ENCODE assay signal across 18 cellular contexts in the genomic region with DNA sequence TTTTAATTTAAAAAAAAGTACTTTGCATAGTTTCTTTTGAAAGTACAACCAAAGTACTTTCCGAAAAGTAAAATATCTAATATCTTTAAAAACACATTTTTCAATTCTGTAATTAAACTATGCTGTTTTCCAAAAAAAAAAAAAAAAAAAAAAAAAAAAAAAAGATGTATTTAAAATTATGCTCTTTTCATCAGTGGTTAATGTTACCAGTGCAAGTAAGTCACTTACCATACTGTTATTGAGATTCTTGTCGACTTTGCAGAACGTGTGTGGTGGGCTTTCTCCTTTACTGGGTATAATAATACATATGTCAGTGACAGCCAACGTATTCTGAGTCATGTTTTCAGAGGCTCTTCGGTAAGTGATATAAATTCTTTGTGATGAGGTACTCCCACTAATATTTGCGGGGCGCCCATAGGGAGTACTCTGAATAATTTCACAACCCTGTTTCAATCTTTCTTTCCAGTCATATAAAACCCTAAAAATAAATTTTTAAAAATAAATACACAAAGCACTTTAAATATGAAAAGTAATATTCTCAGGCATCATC. TPM values are rescaled to one million over a fixed set of nuclear protein-coding genes. Genes with fewer than 3 reads are reported as not detected.
A peak's percentile ranks its signal among the peaks of the same experiment; 100 is the strongest.
DNase-seq lines count a peak whose midpoint lies in the region; ATAC-seq, FAIRE-seq and TF ChIP-seq lines count a peak whose summit lies in the region.
"Had no signal": no experiment of that assay in that cellular context is flagged by ENCODE, and none has a peak within 500 bp of the region (broad histone marks: within the 10 kb centered on the region; RNA-seq: fewer than 3 reads in every experiment).

No MANE protein-coding gene starts in this region.

- no peak overlapping the region for H2AFZ ChIP-seq in astrocyte (ENCODE audit: low read depth, low read length)
- H2AFZ ChIP-seq: PC-9 had no signal

- H3K4me2 ChIP-seq in astrocyte (ENCODE audit: low read length), result no peak overlapping the region
- H3K4me2 ChIP-seq: A549, BLaER1, PC-9 had no signal

- no peak overlapping the region for H3K9ac ChIP-seq in astrocyte (ENCODE audit: low read length)
- H3K9ac ChIP-seq: BLaER1 had no signal

- peak; percentile 72 for DNase-seq in ELR (ENCODE audit: low read depth)
- peak; percentile 17 for DNase-seq in LHCN-M2 (ENCODE audit: low read depth)
- DNase-seq in astrocyte (ENCODE audit: low read depth), result peak; percentile 37
- peak; percentile 63 for DNase-seq in iris pigment epithelial cell (ENCODE audit: low read depth)
- DNase-seq: CD4-positive, alpha-beta memory T cell; H9; KBM-7; NCI-H1417; NCI-H187; NCI-H2107; NCI-H510A treated with DMSO at 0.1 percent for 48 hours; PC-9; SJCRH30 had no signal

- no peaks in the 10 kb centered on the region for H3K27me3 ChIP-seq in astrocyte (ENCODE audit: insufficient read depth, low read length)
- H3K27me3 ChIP-seq: BLaER1, SJCRH30 had no signal

- no peaks in the 10 kb centered on the region for H3K4me1 ChIP-seq in astrocyte (ENCODE audit: insufficient read depth, low read length)
- H3K4me1 ChIP-seq: A549, SJCRH30 had no signal

- ATAC-seq in GM21723 (IDR thresholded peaks at IDR 0.05; ENCODE audit: unreplicated experiment), result no peak
- no peak for ATAC-seq in GM18861 (IDR thresholded peaks at IDR 0.05; ENCODE audit: unreplicated experiment)
- ATAC-seq in HG03565 (IDR thresholded peaks at IDR 0.05; ENCODE audit: unreplicated experiment), result no peak
- ATAC-seq: A549 had no signal

- no peak for TF ChIP-seq CTCF in astrocyte (IDR thresholded peaks at IDR 0.05; ENCODE audit: insufficient read depth, low read depth, low read length)

- peaks cover 7% of the 10 kb centered on the region for H3K36me3 ChIP-seq in astrocyte (ENCODE audit: insufficient read depth, low read length)

- H3K4me1 Mint-ChIP-seq in astrocyte (ENCODE audit: low read depth, unreplicated experiment), result no peaks in the 10 kb centered on the region
- H3K4me1 Mint-ChIP-seq: H9 had no signal

- peaks cover 1% of the 10 kb centered on the region for H3K9me3 Mint-ChIP-seq in astrocyte (ENCODE audit: unreplicated experiment)
- H3K9me3 Mint-ChIP-seq: CD4-positive, alpha-beta memory T cell; H9 had no signal

- no peaks in the 10 kb centered on the region for H3K9me3 ChIP-seq in astrocyte (ENCODE audit: insufficient read depth, low read depth, low read length)
- H3K9me3 ChIP-seq: A549, BLaER1, SJCRH30 had no signal

- H3K27ac Mint-ChIP-seq in astrocyte (ENCODE audit: unreplicated experiment), result no peak overlapping the region
- H3K27ac Mint-ChIP-seq: H9 had no signal

- no peak overlapping the region for H3K27ac ChIP-seq in astrocyte (ENCODE audit: low read depth, low read length)
- H3K27ac ChIP-seq: A549, BLaER1, PC-9, SJCRH30 had no signal

- peaks cover 4% of the 10 kb centered on the region for H3K36me3 Mint-ChIP-seq in astrocyte (ENCODE audit: low read depth, unreplicated experiment)

- H3K4me3 ChIP-seq in astrocyte (ENCODE audit: insufficient read depth, low read depth, low read length), result no peak overlapping the region
- H3K4me3 ChIP-seq: A549, BLaER1, PC-9, SJCRH30 had no signal

- H3K4me3 Mint-ChIP-seq in astrocyte (ENCODE audit: unreplicated experiment), result no peak overlapping the region
- H3K4me3 Mint-ChIP-seq: CD4-positive, alpha-beta memory T cell; H9 had no signal

- no peaks in the 10 kb centered on the region for H3K27me3 Mint-ChIP-seq in astrocyte (ENCODE audit: low read depth, unreplicated experiment)
- H3K27me3 Mint-ChIP-seq: CD4-positive, alpha-beta memory T cell had no signal

- H3K79me2 ChIP-seq in astrocyte (ENCODE audit: insufficient read depth, low read length), result no peaks in the 10 kb centered on the region

- no peak for FAIRE-seq in astrocyte (lab: Jason Lieb, UNC)

- peaks cover 3% of the 10 kb centered on the region for H4K20me1 ChIP-seq in astrocyte (ENCODE audit: insufficient read depth, low read length)
- H4K20me1 ChIP-seq: BLaER1 had no signal

RNA-seq across cellular contexts. Expression of a gene that starts 39.9 kb away (rescaled TPM):
- total RNA-seq in LHCN-M2 (2014; rRNA removed), result 7.8 and 16.4 TPM in 2 replicates
- 2.5 TPM for polyA plus RNA-seq in LHCN-M2 (2012)
- 13.9 and 15.8 TPM in 2 replicates for total RNA-seq in astrocyte

Comparison
In these comparisons a context has a peak if more than half of its experiments do, and no peak if none do; other contexts are left out.
1. DNase-seq: peak in every context shown above with its lines; median percentile 72 in ELR; 63 in iris pigment epithelial cell; 37 in astrocyte; 17 in LHCN-M2.